In genomic region chr19:45070214-45070613, GRCh38 we compare ENCODE assay signal across 15 cellular contexts.
"Had no signal": no experiment of that assay in that cellular context is flagged by ENCODE, and none has a peak within 500 bp of the region (broad histone marks: within the 10 kb centered on the region; RNA-seq: fewer than 3 reads in every experiment).

No MANE protein-coding gene starts in this region.

- H3K9me3 ChIP-seq: esophagus muscularis mucosa, psoas muscle, right lobe of liver, testis, upper lobe of right lung had no signal

- H3K4me1 ChIP-seq: psoas muscle, right lobe of liver had no signal

- H3K4me1 Mint-ChIP-seq: naive thymus-derived CD4-positive, alpha-beta T cell had no signal

- H3K27ac ChIP-seq: esophagus muscularis mucosa, psoas muscle, right lobe of liver, testis, upper lobe of right lung had no signal

- H3K9me3 Mint-ChIP-seq: activated naive CD4-positive, alpha-beta T cell treated with anti-CD3 and anti-CD28 coated beads, Interleukin-2, amount 50 U/mL, for 72 hours; naive thymus-derived CD4-positive, alpha-beta T cell had no signal

- H3K4me3 ChIP-seq: esophagus muscularis mucosa, lung, psoas muscle, right lobe of liver, testis, upper lobe of right lung had no signal

- H3K27me3 ChIP-seq: esophagus muscularis mucosa, right lobe of liver, testis, upper lobe of right lung had no signal

- DNase-seq: activated effector memory CD4-positive, alpha-beta T cell treated with anti-CD3 and anti-CD28 coated beads, Interleukin-2, amount 50 U/mL, for 16 hours; foreskin fibroblast; left colon; naive thymus-derived CD4-positive, alpha-beta T cell; nucleus accumbens; psoas muscle; right lobe of liver; stimulated activated CD4-positive, alpha-beta T cell treated with anti-CD3 and anti-CD28 coated beads, Interleukin-1b, Interleukin-23, amount 100 ng/mL, for 48 hours; stimulated activated naive CD4-positive, alpha-beta T cell treated with Interleukin-2 at 50 U/mL for 16 hours; testis; upper lobe of right lung had no signal

- ATAC-seq: activated CD4-positive, CD25-positive, alpha-beta regulatory T cell treated with anti-CD3 and anti-CD28 coated beads, Interleukin-2, amount 50 U/mL, for 24 hours; activated naive CD4-positive, alpha-beta T cell treated with anti-CD3 and anti-CD28 coated beads, Interleukin-2, amount 50 U/mL, for 72 hours; left colon; naive thymus-derived CD4-positive, alpha-beta T cell; right lobe of liver; upper lobe of right lung had no signal

- H3K4me3 Mint-ChIP-seq: naive thymus-derived CD4-positive, alpha-beta T cell had no signal

- H3K27me3 Mint-ChIP-seq: naive thymus-derived CD4-positive, alpha-beta T cell had no signal
